Comparison of ENCODE assay signal across 23 cellular contexts in the genomic region with DNA sequence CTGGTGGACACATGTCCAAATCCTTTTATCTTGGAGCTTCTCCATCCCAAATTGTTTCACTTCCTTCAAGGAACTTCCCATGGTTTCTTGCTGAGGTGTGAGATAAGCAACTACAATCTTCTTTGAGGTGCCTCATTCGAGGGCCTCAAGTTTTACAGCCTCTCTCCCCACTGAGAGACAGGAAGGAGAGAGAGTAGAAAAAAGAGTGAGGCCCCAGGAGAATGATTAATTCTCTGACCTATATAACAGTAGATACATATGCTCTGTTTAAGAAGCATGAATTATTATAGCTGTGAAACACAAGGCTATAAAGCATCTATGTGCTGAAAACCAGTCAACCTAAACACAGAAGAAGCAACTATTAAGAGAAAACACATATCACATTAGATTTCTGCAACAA.
DNase-seq lines count a peak whose midpoint lies in the region; ATAC-seq and TF ChIP-seq lines count a peak whose summit lies in the region.
"Had no signal": no experiment of that assay in that cellular context is flagged by ENCODE, and none has a peak within 500 bp of the region (broad histone marks: within the 10 kb centered on the region; RNA-seq: fewer than 3 reads in every experiment).

No MANE protein-coding gene starts in this region.

- peaks cover 4% of the 10 kb centered on the region for H3K4me1 ChIP-seq in CD8-positive, alpha-beta memory T cell (ENCODE audit: insufficient read depth, low read length)
- no peaks in the 10 kb centered on the region for H3K4me1 ChIP-seq in gastroesophageal sphincter
- H3K4me1 ChIP-seq: HAP-1 had no signal

- POLR2A ChIA-PET in CD8-positive, alpha-beta memory T cell (lab: Charles Lee): no interaction called here

- CTCF ChIA-PET in CD8-positive, alpha-beta memory T cell (lab: Charles Lee): interaction anchor here (1.2 kb wide), 1 partner anchor 63 kb away, joined by 3 read pairs; no protein-coding TSS in a partner anchor

- H3K4me3 ChIP-seq in CD8-positive, alpha-beta memory T cell (ENCODE audit: low read length): no peak overlapping the region
- H3K4me3 ChIP-seq in NB4 (ENCODE audit: low read depth, low read length) (no peak overlapping the region), gastroesophageal sphincter (no peak overlapping the region)
- H3K4me3 ChIP-seq: BLaER1, GM12878, GM23248, HAP-1, K562 had no signal

- TF ChIP-seq POLR2A in NB4 (IDR thresholded peaks at IDR 0.05; ENCODE audit: extremely low read depth, insufficient read length) (no peak), gastroesophageal sphincter (IDR thresholded peaks at IDR 0.05) (no peak)

- no peak for TF ChIP-seq CTCF in NB4 (IDR thresholded peaks at IDR 0.05; ENCODE audit: low read depth, low read length)
- TF ChIP-seq CTCF in natural killer cell (IDR thresholded peaks at IDR 0.05): no peak
- TF ChIP-seq CTCF in gastroesophageal sphincter (IDR thresholded peaks at IDR 0.05): no peak

- H3K4me3 Mint-ChIP-seq in CD8-positive, alpha-beta memory T cell: peak overlapping the region in 3 of 7 donors; percentile 24 to 57 (median 54)
- no peak overlapping the region for H3K4me3 Mint-ChIP-seq in activated T-helper 1 cell treated with anti-CD3 and anti-CD28 coated beads, Interleukin-12 subunit alpha, Interleukin-12 subunit beta, Interleukin-2, Interleukin-4 antibody, amounts not matched to agents 30 ng/mL and 10 ng/mL and 1 ng/mL, durations not matched to agents 14 hours and 24 hours and 36 hours
- peak overlapping the region; percentile 56 for H3K4me3 Mint-ChIP-seq in natural killer cell

- peak overlapping the region in 6 of 8 donors; percentile 18 to 93 (median 74) for H3K27ac Mint-ChIP-seq in CD8-positive, alpha-beta memory T cell
- H3K27ac Mint-ChIP-seq in activated T-helper 1 cell treated with anti-CD3 and anti-CD28 coated beads, Interleukin-12 subunit alpha, Interleukin-12 subunit beta, Interleukin-2, Interleukin-4 antibody, amounts not matched to agents 30 ng/mL and 10 ng/mL and 1 ng/mL, durations not matched to agents 14 hours and 24 hours and 36 hours: peak overlapping the region; percentile 36
- peak overlapping the region; percentile 87 to 92 for H3K27ac Mint-ChIP-seq in natural killer cell

- peak; percentile 38 to 60 (median 46) for ATAC-seq in natural killer cell
- no peak for ATAC-seq in GM18519 (IDR thresholded peaks at IDR 0.05; ENCODE audit: low FRiP score, unreplicated experiment)
- no peak for ATAC-seq in gastroesophageal sphincter
- ATAC-seq: GM12878, HepG2, K562, Panc1 had no signal

- peaks cover 32 to 39% (median 34%) of the 10 kb centered on the region in 3 donors for H3K4me1 Mint-ChIP-seq in CD8-positive, alpha-beta memory T cell
- peaks cover 54% of the 10 kb centered on the region for H3K4me1 Mint-ChIP-seq in activated T-helper 1 cell treated with anti-CD3 and anti-CD28 coated beads, Interleukin-12 subunit alpha, Interleukin-12 subunit beta, Interleukin-2, Interleukin-4 antibody, amounts not matched to agents 30 ng/mL and 10 ng/mL and 1 ng/mL, durations not matched to agents 14 hours and 24 hours and 36 hours (ENCODE audit: low read depth)
- peaks cover 41 to 45% of the 10 kb centered on the region in 2 donors for H3K4me1 Mint-ChIP-seq in natural killer cell

- no peaks in the 10 kb centered on the region for H3K9me3 ChIP-seq in CD8-positive, alpha-beta memory T cell (ENCODE audit: low read length)
- no peaks in the 10 kb centered on the region for H3K9me3 ChIP-seq in gastroesophageal sphincter
- H3K9me3 ChIP-seq: BLaER1, HAP-1 had no signal

- no peak overlapping the region for H3K27ac ChIP-seq in CD8-positive, alpha-beta memory T cell (ENCODE audit: low read depth, low read length)
- no peak overlapping the region for H3K27ac ChIP-seq in gastroesophageal sphincter
- H3K27ac ChIP-seq: BLaER1, GM23248 had no signal

- H3K27me3 ChIP-seq in CD8-positive, alpha-beta memory T cell (ENCODE audit: insufficient read depth, low read length, poor library complexity, severe bottlenecking): no peaks in the 10 kb centered on the region
- no peaks in the 10 kb centered on the region for H3K27me3 ChIP-seq in gastroesophageal sphincter
- H3K27me3 ChIP-seq: BLaER1 had no signal

- no peaks in the 10 kb centered on the region for H3K36me3 ChIP-seq in CD8-positive, alpha-beta memory T cell (ENCODE audit: insufficient read depth, low read length)
- peaks cover 0 to 11% of the 10 kb centered on the region in 2 donors for H3K36me3 ChIP-seq in gastroesophageal sphincter
- H3K36me3 ChIP-seq: HAP-1 had no signal

- no peak for TF ChIP-seq EP300 in gastroesophageal sphincter (IDR thresholded peaks at IDR 0.05)

- peaks cover 0 to 4% (median 2%) of the 10 kb centered on the region in 5 donors for H3K9me3 Mint-ChIP-seq in CD8-positive, alpha-beta memory T cell
- H3K9me3 Mint-ChIP-seq in activated T-helper 1 cell treated with anti-CD3 and anti-CD28 coated beads, Interleukin-12 subunit alpha, Interleukin-12 subunit beta, Interleukin-2, Interleukin-4 antibody, amounts not matched to agents 30 ng/mL and 10 ng/mL and 1 ng/mL, durations not matched to agents 14 hours and 24 hours and 36 hours: peaks cover 12% of the 10 kb centered on the region
- H3K9me3 Mint-ChIP-seq in natural killer cell: no peaks in the 10 kb centered on the region

- no peak for DNase-seq in CD8-positive, alpha-beta memory T cell
- DNase-seq in NB4 (ENCODE audit: low read depth) (peak; percentile 7), natural killer cell (no peak), ureter (ENCODE audit: low spot score) (no peak)
- no peak for DNase-seq in activated T-helper 1 cell treated with anti-CD3 and anti-CD28 coated beads, Interleukin-12 subunit alpha, Interleukin-12 subunit beta, Interleukin-2, Interleukin-4 antibody, amounts not matched to agents 30 ng/mL and 10 ng/mL and 1 ng/mL, durations not matched to agents 14 hours and 24 hours and 36 hours (ENCODE audit: low spot score)
- DNase-seq: ACHN; CD4-positive, alpha-beta memory T cell; DND-41; GM23248; NCI-H1092 treated with DMSO at 0.1 percent for 48 hours; NCI-H2029 treated with DMSO at 0.1 percent for 48 hours; NCI-H345; NCI-H524; NCI-H774; NK-92 treated with Interleukin-12 subunit alpha and Interleukin-12 subunit beta, amount 100 ng/mL, for 24 hours had no signal

- WGBS in gastroesophageal sphincter (ENCODE audit: low coverage in 1 of 2), 2 donors: 67% methylated on average over 1 of the region's 1 CpG; no CpG with 5 or more reads in 1 of the 2 donors

- H3K27me3 Mint-ChIP-seq in CD8-positive, alpha-beta memory T cell: no peaks in the 10 kb centered on the region
- H3K27me3 Mint-ChIP-seq in activated T-helper 1 cell treated with anti-CD3 and anti-CD28 coated beads, Interleukin-12 subunit alpha, Interleukin-12 subunit beta, Interleukin-2, Interleukin-4 antibody, amounts not matched to agents 30 ng/mL and 10 ng/mL and 1 ng/mL, durations not matched to agents 14 hours and 24 hours and 36 hours (ENCODE audit: insufficient read depth): no peaks in the 10 kb centered on the region
- no peaks in the 10 kb centered on the region for H3K27me3 Mint-ChIP-seq in natural killer cell (ENCODE audit: low read depth in 2 of 2)
- H3K27me3 Mint-ChIP-seq: CD4-positive, alpha-beta memory T cell had no signal

- intact Hi-C loops in activated T-helper 1 cell treated with anti-CD3 and anti-CD28 coated beads, Interleukin-12 subunit alpha, Interleukin-12 subunit beta, Interleukin-2, Interleukin-4 antibody, amounts not matched to agents 30 ng/mL and 10 ng/mL and 1 ng/mL, durations not matched to agents 14 hours and 24 hours and 36 hours (cut with micrococcal nuclease): no loop called here
- intact Hi-C loops in natural killer cell (cut with micrococcal nuclease): no loop called here

- H3K36me3 Mint-ChIP-seq in CD8-positive, alpha-beta memory T cell: peaks cover 22 to 45% (median 26%) of the 10 kb centered on the region in 3 donors
- H3K36me3 Mint-ChIP-seq in activated T-helper 1 cell treated with anti-CD3 and anti-CD28 coated beads, Interleukin-12 subunit alpha, Interleukin-12 subunit beta, Interleukin-2, Interleukin-4 antibody, amounts not matched to agents 30 ng/mL and 10 ng/mL and 1 ng/mL, durations not matched to agents 14 hours and 24 hours and 36 hours (ENCODE audit: low read depth): peaks cover 20% of the 10 kb centered on the region
- peaks cover 5% of the 10 kb centered on the region for H3K36me3 Mint-ChIP-seq in natural killer cell

Comparison
In these comparisons a context has a peak if more than half of its experiments do, and no peak if none do; other contexts are left out.
1. H3K27ac Mint-ChIP-seq: peak in every context shown above with its lines; median percentile 90 in natural killer cell; 74 in CD8-positive, alpha-beta memory T cell; 36 in activated T-helper 1 cell treated with anti-CD3 and anti-CD28 coated beads, Interleukin-12 subunit alpha, Interleukin-12 subunit beta, Interleukin-2, Interleukin-4 antibody, amounts not matched to agents 30 ng/mL and 10 ng/mL and 1 ng/mL, durations not matched to agents 14 hours and 24 hours and 36 hours.
2. ATAC-seq: peak in natural killer cell (3 of 3); none in GM18519 (single experiment) and gastroesophageal sphincter (single experiment).